20 cellular contexts compared by ENCODE assay signal in the genomic region with DNA sequence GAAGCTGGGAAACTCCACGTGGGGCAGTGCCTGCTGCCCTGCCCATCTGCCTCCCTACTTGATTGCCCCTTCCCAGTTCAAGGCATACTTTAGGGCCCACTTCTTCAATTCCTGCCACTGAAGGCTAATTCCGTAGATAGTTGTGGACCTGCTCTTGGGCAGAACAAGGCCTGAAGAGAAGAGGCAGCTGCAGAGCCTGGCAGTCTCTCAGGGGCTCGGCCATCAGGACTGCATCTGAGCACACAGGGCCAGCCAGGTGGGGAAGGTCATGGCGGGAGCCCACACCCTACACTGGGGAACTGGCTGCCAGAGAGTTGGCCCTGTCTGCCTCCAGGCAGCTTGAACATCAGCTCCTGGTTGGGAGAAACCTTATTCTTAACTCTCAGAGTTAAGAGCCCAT. TPM values are rescaled to one million over a fixed set of nuclear protein-coding genes. Genes with fewer than 3 reads are reported as not detected.
DNase-seq lines count a peak whose midpoint lies in the region; TF ChIP-seq lines count a peak whose summit lies in the region.
"Had no signal": no experiment of that assay in that cellular context is flagged by ENCODE, and none has a peak within 500 bp of the region (broad histone marks: within the 10 kb centered on the region; RNA-seq: fewer than 3 reads in every experiment).

No MANE protein-coding gene starts in this region.

- no peaks in the 10 kb centered on the region for H3K79me2 ChIP-seq in H9 (ENCODE audit: insufficient read depth, low read length)

- no peaks in the 10 kb centered on the region; the same call in 1 of the 2 replicates for H3K27me3 Mint-ChIP-seq in H9 (ENCODE audit: low read depth)

- H2AK5ac ChIP-seq in H9 (ENCODE audit: insufficient read length, low read length): no peak overlapping the region

- H3K27ac Mint-ChIP-seq in H9: peak overlapping the region in 1 of 3 experiments; percentile 37; a peak in 1 of 7 replicates

- H4K91ac ChIP-seq in H9 (ENCODE audit: insufficient read length, low read depth, low read length): no peak overlapping the region

- no peak overlapping the region for H2BK15ac ChIP-seq in H9 (ENCODE audit: low read depth, low read length)

- H3K36me3 ChIP-seq in esophagus muscularis mucosa: no peaks in the 10 kb centered on the region
- no peaks in the 10 kb centered on the region for H3K36me3 ChIP-seq in stomach smooth muscle (ENCODE audit: control insufficient read depth in 2 of 2, insufficient read depth in 2 of 2, low read length in 2 of 2)
- H3K36me3 ChIP-seq: BE2C, HAP-1, Peyer's patch, SJCRH30 had no signal

- H3K23me2 ChIP-seq in H9 (ENCODE audit: insufficient read length, low read depth, low read length, poor library complexity, severe bottlenecking): no peaks in the 10 kb centered on the region

- H4K8ac ChIP-seq in H9 (replicated peaks; ENCODE audit: insufficient read length, low read depth, low read length): no peak overlapping the region

- H2BK12ac ChIP-seq in H9 (ENCODE audit: insufficient read length, low read depth, low read length): no peak overlapping the region

- H3K56ac ChIP-seq in H9 (ENCODE audit: insufficient read length, low read depth, low read length): no peak overlapping the region

- H3K4me3 ChIP-seq in esophagus muscularis mucosa (no peak overlapping the region), stomach smooth muscle (ENCODE audit: low read length in 2 of 2) (no peak overlapping the region)
- H3K4me3 ChIP-seq: HAP-1, Peyer's patch, SJCRH30 had no signal

- no CpG with 5 or more reads among the region's 4 CpGs for WGBS in H9 (ENCODE audit: extremely low coverage, insufficient read length, low lambda C conversion rate)
- WGBS in esophagus muscularis mucosa: 55% methylated on average over 3 of the region's 4 CpGs

- no peaks in the 10 kb centered on the region for H3K27me3 ChIP-seq in H9 (ENCODE audit: insufficient read depth, low read length)
- no peaks in the 10 kb centered on the region for H3K27me3 ChIP-seq in esophagus muscularis mucosa
- no peaks in the 10 kb centered on the region for H3K27me3 ChIP-seq in stomach smooth muscle (ENCODE audit: control insufficient read depth in 1 of 2, insufficient read depth in 2 of 2, low read length in 2 of 2)
- H3K27me3 ChIP-seq: BE2C, Peyer's patch, SJCRH30 had no signal

- H3K4ac ChIP-seq in H9 (ENCODE audit: low read depth, low read length): no peak overlapping the region

- POLR2A ChIA-PET in RWPE1 (lab: Yijun Ruan, JAX; ENCODE audit: low non-redundant PET): no interaction called here

- CTCF ChIA-PET in RWPE1 (lab: Yijun Ruan, JAX): interaction anchor here (0.6 to 0.7 kb wide), 2 partner anchors 56 to 1170 kb away, joined by 3 to 4 read pairs; no protein-coding TSS in a partner anchor

- H3K27ac ChIP-seq in H9 (ENCODE audit: insufficient read length, low read depth, low read length) (no peak overlapping the region), RWPE1 (0 out of 2 replicates have a peak overlapping the region, but pooled peaks have one; percentile 9), esophagus muscularis mucosa (replicated peaks in 1 of 4) (peak overlapping the region in 1 of 4 donors; percentile 17), stomach smooth muscle (ENCODE audit: low read length) (peak overlapping the region; percentile 31)
- H3K27ac ChIP-seq: HL-60, SJCRH30 had no signal

- no peak for TF ChIP-seq EP300 in esophagus muscularis mucosa (IDR thresholded peaks at IDR 0.05)

- H3K9me3 Mint-ChIP-seq in H9: no peaks in the 10 kb centered on the region

- no peak overlapping the region for H2BK120ac ChIP-seq in H9 (ENCODE audit: low read depth, low read length, poor library complexity, severe bottlenecking)

- no peak overlapping the region for H3T11ph ChIP-seq in H9 (ENCODE audit: low read length)

- TF ChIP-seq POLR2A in esophagus muscularis mucosa (IDR thresholded peaks at IDR 0.05; ENCODE audit: low read depth): no peak

- TF ChIP-seq CTCF in H9 (conservative IDR thresholded peaks at IDR 0.05): no peak
- no peak for TF ChIP-seq CTCF in RWPE1 (conservative IDR thresholded peaks at IDR 0.05; ENCODE audit: low read depth)
- no peak for TF ChIP-seq CTCF in esophagus muscularis mucosa (IDR thresholded peaks at IDR 0.05)

- no peak overlapping the region for H3K18ac ChIP-seq in H9 (ENCODE audit: insufficient read length, low read depth, low read length)

- no peak overlapping the region for H4K5ac ChIP-seq in H9 (ENCODE audit: insufficient read length, low read depth, low read length)

- H3K9ac ChIP-seq in H9 (ENCODE audit: extremely low read depth, insufficient read length, low read length) (no peak overlapping the region), stomach smooth muscle (ENCODE audit: low read length in 2 of 2) (no peak overlapping the region)

- H3K4me1 ChIP-seq in H9 (ENCODE audit: insufficient read depth, low read length) (no peaks in the 10 kb centered on the region; the same call in 1 of the 2 replicates), esophagus muscularis mucosa (peaks cover 30 to 60% (median 51%) of the 10 kb centered on the region in 4 donors), stomach smooth muscle (ENCODE audit: control insufficient read depth, insufficient read depth, low read length) (peaks cover 28% of the 10 kb centered on the region)
- H3K4me1 ChIP-seq: BE2C, HAP-1 had no signal

- H3K79me1 ChIP-seq in H9 (ENCODE audit: insufficient read depth, low read depth, low read length, poor library complexity, severe bottlenecking): no peaks in the 10 kb centered on the region

- no peak overlapping the region for H3K4me3 Mint-ChIP-seq in H9

- H3K9me3 ChIP-seq in H9 (ENCODE audit: control insufficient read depth, low read depth, low read length): no peaks in the 10 kb centered on the region
- no peaks in the 10 kb centered on the region for H3K9me3 ChIP-seq in esophagus muscularis mucosa
- H3K9me3 ChIP-seq in stomach smooth muscle (ENCODE audit: control insufficient read depth in 2 of 2, low read length in 2 of 2): no peaks in the 10 kb centered on the region
- H3K9me3 ChIP-seq: BE2C, HAP-1, Peyer's patch, SJCRH30 had no signal

- no peak overlapping the region for H3K23ac ChIP-seq in H9 (ENCODE audit: insufficient read length, low read depth, low read length)

- no peak overlapping the region for H3K4me2 ChIP-seq in H9 (ENCODE audit: insufficient read depth, insufficient read length, low read length)

- H3K36me3 Mint-ChIP-seq in H9 (ENCODE audit: insufficient read depth in 1 of 3, low read depth in 3 of 3): no peaks in the 10 kb centered on the region

- H2BK5ac ChIP-seq in H9 (ENCODE audit: insufficient read length, low read length): no peak overlapping the region

- peaks cover 20% of the 10 kb centered on the region in 2 experiments for H3K4me1 Mint-ChIP-seq in H9

- no peak overlapping the region for H2AFZ ChIP-seq in H9 (ENCODE audit: low read length)

- no peak overlapping the region for H2BK20ac ChIP-seq in H9 (ENCODE audit: low read depth, low read length, poor library complexity, severe bottlenecking)

- no peak overlapping the region for H3K14ac ChIP-seq in H9 (ENCODE audit: insufficient read depth, low read length)

- no peaks in the 10 kb centered on the region for H4K20me1 ChIP-seq in H9 (ENCODE audit: control insufficient read depth, insufficient read depth, insufficient read length)

- intact Hi-C loops in esophagus muscularis mucosa (cut with DNase I): no loop called here

- DNase-seq in H9 (peak; percentile 28), RWPE1 (ENCODE audit: low spot score) (no peak), esophagus muscularis mucosa (ENCODE audit: extremely low spot score) (peak; percentile 53), NCI-H128 (lab: John Stamatoyannopoulos, UW; ENCODE audit: unreplicated experiment) (no peak), HK-2 (ENCODE audit: unreplicated experiment) (no peak), LoVo (ENCODE audit: low spot score) (no peak)
- DNase-seq: BE2C, DMS53, KBM-7, NCI-H1092, NCI-H1436 treated with DMSO at 0.1 percent for 48 hours, NCI-H1930, NCI-H345, NCI-H524, NCI-H774, Peyer's patch, SJCRH30 had no signal

RNA-seq across cellular contexts. Expression of gene WSB1, which starts 31.0 kb away (rescaled TPM):
- total RNA-seq in H9 (2021): 173 and 187 TPM in 2 replicates
- 100 to 1,000 TPM in 3 of 4 donors, 10 to 100 TPM in 1; 84.1 to 125 (median 118) TPM for total RNA-seq in esophagus muscularis mucosa

Comparison
In these comparisons a context has a peak if more than half of its experiments do, and no peak if none do; other contexts are left out.
1. DNase-seq: peak in H9 (single experiment) and esophagus muscularis mucosa (single experiment); none in RWPE1 (single experiment), NCI-H128 (single experiment), HK-2 (single experiment) and LoVo (single experiment).